Comparison of ENCODE assay signal across 24 cellular contexts in genomic region chr5:145971108-145971507, GRCh38. TPM values are rescaled to one million over a fixed set of nuclear protein-coding genes. Genes with fewer than 3 reads are reported as not detected.
A peak's percentile ranks its signal among the peaks of the same experiment; 100 is the strongest.
DNase-seq lines count a peak whose midpoint lies in the region; ATAC-seq, FAIRE-seq and TF ChIP-seq lines count a peak whose summit lies in the region.
"Had no signal": no experiment of that assay in that cellular context is flagged by ENCODE, and none has a peak within 500 bp of the region (broad histone marks: within the 10 kb centered on the region; RNA-seq: fewer than 3 reads in every experiment).

No MANE protein-coding gene starts in this region.

- no peaks in the 10 kb centered on the region for H3K36me3 Mint-ChIP-seq in WTC11
- H3K36me3 Mint-ChIP-seq: T-cell had no signal

- peaks cover 36% of the 10 kb centered on the region for H3K79me2 ChIP-seq in keratinocyte (ENCODE audit: control insufficient read depth, insufficient read depth, low read length)

- H3K9me1 ChIP-seq in keratinocyte (ENCODE audit: control insufficient read depth, extremely low read depth, insufficient read depth, low read length) = no peaks in the 10 kb centered on the region

- H3K9ac ChIP-seq in keratinocyte (ENCODE audit: control insufficient read depth, extremely low read depth, insufficient read depth, low read length) = no peak overlapping the region
- H3K9ac ChIP-seq: BLaER1 treated with 17β-estradiol and CSF1 and Interleukin-3, amounts not matched to agents 10 nM and 100 nM had no signal

- H4K20me1 ChIP-seq in keratinocyte (ENCODE audit: control insufficient read depth, extremely low read depth, insufficient read depth, low read length) = no peaks in the 10 kb centered on the region
- H4K20me1 ChIP-seq: BLaER1 treated with 17β-estradiol and CSF1 and Interleukin-3, amounts not matched to agents 10 nM and 100 nM had no signal

- H3K27me3 Mint-ChIP-seq in WTC11 (ENCODE audit: low read depth) = no peaks in the 10 kb centered on the region
- H3K27me3 Mint-ChIP-seq: CD4-positive, alpha-beta T cell had no signal

- CTCF ChIA-PET in HEK293 (lab: Yijun Ruan, JAX) = no interaction called here
- CTCF ChIA-PET in WTC11 (lab: Charles Lee) = interaction anchor here (0.9 to 1.0 kb wide), 3 partner anchors 9 to 83 kb away, joined by 3 to 5 read pairs (median 4); no protein-coding TSS in a partner anchor

- no peak overlapping the region for H3K27ac ChIP-seq in HEK293 (ENCODE audit: extremely low read depth, low read depth, low read length)
- peak overlapping the region; percentile 13 for H3K27ac ChIP-seq in keratinocyte (ENCODE audit: control insufficient read depth, insufficient read depth, low read length)
- H3K27ac ChIP-seq: BLaER1 treated with 17β-estradiol and CSF1 and Interleukin-3, amounts not matched to agents 10 nM and 100 nM; SJSA1 had no signal

- ATAC-seq in WTC11 (0 out of 2 replicates have a peak, but pooled peaks have one; percentile 26), GM19463 (IDR thresholded peaks at IDR 0.05; ENCODE audit: unreplicated experiment) (no peak)
- ATAC-seq: PC-3, Right ventricle myocardium inferior, T-cell had no signal

- H3K4me3 ChIP-seq in HEK293 (ENCODE audit: low read depth, low read length) (no peak overlapping the region), keratinocyte (ENCODE audit: control insufficient read depth in 2 of 3, extremely low read depth in 1 of 3, insufficient read depth in 2 of 3, low read depth in 1 of 3, low read length in 3 of 3) (no peak overlapping the region)
- H3K4me3 ChIP-seq: BLaER1 treated with 17β-estradiol and CSF1 and Interleukin-3, amounts not matched to agents 10 nM and 100 nM; SJSA1 had no signal

- dilution Hi-C loops in keratinocyte (cut with MboI; ENCODE audit: extremely low pct_ligation_motif_present, low sequenced_read_pairs) = no loop called here

- TF ChIP-seq CTCF in HEK293 (tag by site-specific recombination; IDR thresholded peaks at IDR 0.05) (no peak), WTC11 (IDR thresholded peaks at IDR 0.05) (no peak), keratinocyte (optimal IDR thresholded peaks at IDR 0.05 in 1 of 3, IDR thresholded peaks at IDR 0.05 in 1 of 3, conservative IDR thresholded peaks at IDR 0.05 in 1 of 3; ENCODE audit: extremely low read depth in 1 of 3, insufficient read depth in 2 of 3, low read length in 3 of 3) (no peak)

- H3K4me3 Mint-ChIP-seq in WTC11 = no peak overlapping the region
- H3K4me3 Mint-ChIP-seq: CD4-positive, alpha-beta T cell; T-cell had no signal

- DNase-seq in DMS53 (lab: John Stamatoyannopoulos, UW) = peak; percentile 27
- DNase-seq in WTC11 (ENCODE audit: low spot score) = no peak
- DNase-seq in keratinocyte (ENCODE audit: low read depth, low spot score) = no peak
- DNase-seq in NCI-H1092 (lab: John Stamatoyannopoulos, UW) = no peak
- DNase-seq in hepatic stellate cell (ENCODE audit: low spot score) = no peak
- DNase-seq: AML-193; CD4-positive, alpha-beta T cell; DMS79; EL; GDM1; NCI-H2029 treated with DMSO at 0.1 percent for 48 hours; NCI-H2171 treated with DMSO at 0.1 percent for 48 hours; NCI-H524; NCI-H748 treated with DMSO at 0.1 percent for 48 hours; PC-3; T-cell had no signal

- H2AFZ ChIP-seq in keratinocyte (ENCODE audit: control insufficient read depth, low read length) = no peak overlapping the region

- POLR2A ChIA-PET in HEK293 (lab: Yijun Ruan, JAX) = no interaction called here
- POLR2A ChIA-PET in WTC11 (lab: Charles Lee) = no interaction called here

- H3K27me3 ChIP-seq in keratinocyte (ENCODE audit: control insufficient read depth, extremely low read depth, insufficient read depth, low read length) = no peaks in the 10 kb centered on the region
- H3K27me3 ChIP-seq: BLaER1 treated with 17β-estradiol and CSF1 and Interleukin-3, amounts not matched to agents 10 nM and 100 nM; SJSA1 had no signal

- H3K4me1 Mint-ChIP-seq in WTC11 = no peaks in the 10 kb centered on the region
- H3K4me1 Mint-ChIP-seq: T-cell had no signal

- H3K36me3 ChIP-seq in HEK293 (ENCODE audit: control insufficient read depth in 2 of 2, insufficient read depth in 1 of 2, low read length in 2 of 2) = no peaks in the 10 kb centered on the region
- peaks cover 4 to 13% of the 10 kb centered on the region in 2 experiments for H3K36me3 ChIP-seq in keratinocyte (ENCODE audit: control insufficient read depth in 2 of 2, extremely low read depth in 1 of 2, insufficient read depth in 2 of 2, low read length in 2 of 2)
- H3K36me3 ChIP-seq: BLaER1 treated with 17β-estradiol and CSF1 and Interleukin-3, amounts not matched to agents 10 nM and 100 nM had no signal

- H3K27ac Mint-ChIP-seq in WTC11 = no peak overlapping the region
- H3K27ac Mint-ChIP-seq: CD4-positive, alpha-beta T cell; T-cell had no signal

- no peaks in the 10 kb centered on the region for H3K9me3 ChIP-seq in HEK293 (ENCODE audit: control insufficient read depth, insufficient read depth, low read depth, low read length)
- peaks cover 2% of the 10 kb centered on the region for H3K9me3 ChIP-seq in keratinocyte (ENCODE audit: control insufficient read depth, low read depth, low read length)
- H3K9me3 ChIP-seq: BLaER1 treated with 17β-estradiol and CSF1 and Interleukin-3, amounts not matched to agents 10 nM and 100 nM; SJSA1 had no signal

- peaks cover 13% of the 10 kb centered on the region for H3K9me3 Mint-ChIP-seq in WTC11
- H3K9me3 Mint-ChIP-seq: CD4-positive, alpha-beta T cell; T-cell had no signal

- FAIRE-seq in keratinocyte (lab: Jason Lieb, UNC) = peak; percentile 78
- FAIRE-seq: A204.1, D721Med, GM12891 had no signal

- H3K4me2 ChIP-seq in keratinocyte (ENCODE audit: control insufficient read depth, extremely low read depth, insufficient read depth, low read depth, low read length) = peak overlapping the region; percentile 6
- H3K4me2 ChIP-seq: BLaER1 treated with 17β-estradiol and CSF1 and Interleukin-3, amounts not matched to agents 10 nM and 100 nM had no signal

- H3K4me1 ChIP-seq in HEK293 (ENCODE audit: control insufficient read depth, insufficient read depth, low read length) (peaks cover 4% of the 10 kb centered on the region; the same call in 1 of the 2 replicates), keratinocyte (ENCODE audit: control insufficient read depth, extremely low read depth, insufficient read depth, low read length) (peaks cover 48% of the 10 kb centered on the region)

TF ChIP-seq in HEK293, 187 proteins besides CTCF, POLR2A, EP300 and RAD21:
- TF ChIP-seq ZNF266 (tag by site-specific recombination; IDR thresholded peaks at IDR 0.05; ENCODE audit: low read depth) (no peak), ZNF133 (tag by site-specific recombination; IDR thresholded peaks at IDR 0.05) (no peak), ZNF335 (tag by site-specific recombination; conservative IDR thresholded peaks at IDR 0.05) (peak; percentile 33; the same call in 1 of the 2 replicates), MEIS1 (CRISPR knock-in tag; IDR thresholded peaks at IDR 0.05; ENCODE audit: borderline replicate concordance) (no peak), ZNF530 (tag by site-specific recombination; IDR thresholded peaks at IDR 0.05; ENCODE audit: low read depth) (0 out of 2 replicates have a peak, but pooled peaks have one; percentile 23)

TF ChIP-seq in WTC11, 78 proteins besides CTCF, POLR2A, EP300 and RAD21:
- TF ChIP-seq SP1 (CRISPR knock-in tag; conservative IDR thresholded peaks at IDR 0.05) (no peak), GABPB1 (CRISPR knock-in tag; IDR thresholded peaks at IDR 0.05) (peak; percentile 53; the same call in 1 of the 2 replicates), ZMAT4 (CRISPR knock-in tag; IDR thresholded peaks at IDR 0.05) (no peak), NFYB (CRISPR knock-in tag; conservative IDR thresholded peaks at IDR 0.05; ENCODE audit: low read depth) (no peak)

RNA-seq across cellular contexts. Expression of gene SH3RF2, which starts 34.7 kb away (rescaled TPM):
- 0.83 to 1.6 TPM (median 0.98 TPM) in 3 replicates for total RNA-seq in WTC11 (2021)
- polyA plus RNA-seq in keratinocyte = 43.7 to 50.4 TPM (median 47.2 TPM) in 3 replicates
- polyA plus RNA-seq in keratinocyte (2011; ENCODE audit: low read depth) = 10.4 TPM
- 39.3 and 43.7 TPM in 2 replicates for polyA plus RNA-seq in keratinocyte (2011; cell fraction: cytosol; rRNA removed)
- polyA plus RNA-seq in keratinocyte (2011; cell fraction: nucleus; rRNA removed) = 125 and 148 TPM in 2 replicates
- 29.9 and 39.2 TPM in 2 replicates for polyA plus RNA-seq in keratinocyte (2012; ENCODE audit: low replicate concordance)
- polyA minus RNA-seq in keratinocyte = 78.3 to 85.8 TPM (median 84.7 TPM) in 3 replicates
- 50.3 TPM for polyA minus RNA-seq in keratinocyte (2011; cell fraction: cytosol; rRNA and poly(A)+ RNA removed)
- 58.7 and 102 TPM in 2 replicates for polyA minus RNA-seq in keratinocyte (2011; cell fraction: nucleus; rRNA and poly(A)+ RNA removed)
